ENCODE assay signal across 8 cellular contexts in the genomic region with DNA sequence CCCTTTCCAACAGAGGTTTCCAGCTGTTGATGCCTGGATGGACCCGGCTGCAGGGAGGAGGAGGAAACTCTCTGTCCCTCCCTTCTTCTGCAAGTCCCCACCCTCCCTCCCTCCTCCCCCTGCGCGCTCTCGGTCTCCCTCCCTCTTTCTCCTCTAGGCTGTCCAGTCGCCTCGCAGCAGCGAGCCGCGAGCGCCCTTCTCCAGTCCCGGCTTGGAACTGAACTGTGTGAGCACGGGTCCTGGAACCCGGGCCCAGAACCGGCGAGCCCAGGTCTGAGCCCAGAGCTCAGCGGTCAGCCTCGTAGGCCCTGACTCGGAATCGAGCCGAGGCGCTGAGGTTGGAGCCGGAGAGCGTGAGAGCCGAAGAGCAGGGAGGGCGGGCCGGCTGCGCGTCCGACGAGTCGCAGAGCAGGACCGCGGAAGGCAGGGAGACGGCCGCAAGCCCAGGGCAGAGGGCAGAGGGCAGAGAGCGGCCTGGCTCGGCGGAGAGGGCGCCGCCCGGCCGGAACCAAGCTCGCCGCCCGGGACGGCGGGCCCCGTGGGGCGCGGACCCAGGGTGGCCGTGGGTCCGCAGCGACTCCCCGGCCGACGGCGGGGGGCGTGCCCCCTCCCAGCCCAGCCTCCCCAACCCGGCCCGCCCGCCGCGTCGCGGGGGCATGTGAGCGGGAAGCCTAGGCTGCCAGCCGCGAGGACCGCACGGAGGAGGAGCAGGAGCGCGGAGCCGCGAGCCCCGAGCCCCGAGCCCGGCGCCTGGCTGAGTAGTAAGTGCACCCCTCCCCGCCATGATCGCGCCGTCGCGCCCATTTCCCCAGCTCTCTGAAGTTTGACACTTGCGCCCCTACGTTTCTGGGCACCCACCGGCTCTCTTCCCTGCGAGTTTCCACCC. TPM values are rescaled to one million over a fixed set of nuclear protein-coding genes. Genes with fewer than 3 reads are reported as not detected.
DNase-seq lines count a peak whose midpoint lies in the region; ATAC-seq, FAIRE-seq and TF ChIP-seq lines count a peak whose summit lies in the region.

A gene (plus strand): TSS at position 165 of the 886 bp plus-strand sequence. CDS start 39,801 bp downstream, outside the sequence.

- peaks cover 0 to 6% (median 0%) of the 10 kb centered on the region in 7 donors for H3K9me3 Mint-ChIP-seq in CD4-positive, CD25-positive, alpha-beta regulatory T cell
- H3K9me3 Mint-ChIP-seq in osteocyte (ENCODE audit: unreplicated experiment): no peaks in the 10 kb centered on the region

- H4K20me1 ChIP-seq in GM12878 (ENCODE audit: control insufficient read depth, insufficient read depth): no peaks in the 10 kb centered on the region

- POLR2A ChIA-PET in GM12878 (lab: Charles Lee): interaction anchor here (0.5 to 0.7 kb wide), 2 partner anchors 30 to 162 kb away, joined by 3 to 5 read pairs; no protein-coding TSS in a partner anchor

- WGBS in GM12878 (ENCODE audit: insufficient coverage, insufficient replicate concordance, low lambda C conversion rate, missing lambda C conversion rate): 5% methylated on average over 42 of the region's 88 CpGs

- SMC1A ChIA-PET in GM12878 (lab: Charles Lee; ENCODE audit: uncharacterized antibody, unreplicated experiment): interaction anchor here (0.7 kb wide), 1 partner anchor 62 kb away, joined by 3 read pairs; no protein-coding TSS in a partner anchor

- H3K4me3 Mint-ChIP-seq in CD4-positive, CD25-positive, alpha-beta regulatory T cell: peak within 1 kb of the TSS in 3 of 4 donors; percentile 39 to 75 (median 50)
- peak within 1 kb of the TSS; percentile 98 for H3K4me3 Mint-ChIP-seq in osteocyte (ENCODE audit: unreplicated experiment)

- no peak within 1 kb of the TSS for H3K27ac ChIP-seq in CD4-positive, CD25-positive, alpha-beta regulatory T cell (ENCODE audit: insufficient read depth, low read length, poor library complexity, severe bottlenecking)
- no peak within 1 kb of the TSS for H3K27ac ChIP-seq in GM12878 (ENCODE audit: control insufficient read depth, insufficient read depth)
- H3K27ac ChIP-seq in right atrium auricular region: peak within 1 kb of the TSS; percentile 65 to 81

- H3K27ac Mint-ChIP-seq in CD4-positive, CD25-positive, alpha-beta regulatory T cell: no peak within 1 kb of the TSS
- H3K27ac Mint-ChIP-seq in osteocyte (ENCODE audit: unreplicated experiment): peak within 1 kb of the TSS; percentile 94

- no peak for TF ChIP-seq EP300 in GM12878 (IDR thresholded peaks at IDR 0.05; ENCODE audit: borderline replicate concordance in 1 of 2, control insufficient read depth in 1 of 2, low read depth in 2 of 2, low read length in 2 of 2)

- H3K36me3 ChIP-seq in CD4-positive, CD25-positive, alpha-beta regulatory T cell (ENCODE audit: control insufficient read depth, insufficient read depth, low read length): no peaks in the 10 kb centered on the region
- H3K36me3 ChIP-seq in GM12878 (ENCODE audit: control insufficient read depth in 2 of 2, insufficient read depth in 2 of 2, low read length in 1 of 2) (no peaks in the 10 kb centered on the region), right atrium auricular region (no peaks in the 10 kb centered on the region)

- no peak within 1 kb of the TSS for H2AFZ ChIP-seq in GM12878 (ENCODE audit: control insufficient read depth, low read depth, low read length)

- H3K4me2 ChIP-seq in GM12878 (ENCODE audit: control insufficient read depth, insufficient read depth): no peak within 1 kb of the TSS

- no TSS peak for BruUV-seq in GM12878 (replicated peaks; lab: Mats Ljungman, UMichigan)

- TF ChIP-seq RAD21 in GM12878 (IDR thresholded peaks at IDR 0.05; ENCODE audit: insufficient read depth, low read depth, low read length): no peak

- H3K9ac ChIP-seq in GM12878 (ENCODE audit: control insufficient read depth, insufficient read depth, low read length): no peak within 1 kb of the TSS

- DNase-seq in CD4-positive, CD25-positive, alpha-beta regulatory T cell: peak in 1 of 3 donors; percentile 13
- DNase-seq in HuH-7 (ENCODE audit: low spot score) (peak; percentile 83), RCC 7860 (ENCODE audit: low spot score) (peak; percentile 15), GM12878 (ENCODE audit: low read depth, low spot score) (no peak), right atrium auricular region (ENCODE audit: low spot score) (peak; percentile 88), osteocyte (ENCODE audit: extremely low spot score, unreplicated experiment) (peak; percentile 93), OCI-M2 (lab: John Stamatoyannopoulos, UW; ENCODE audit: unreplicated experiment) (no peak)

- H3K4me1 ChIP-seq in CD4-positive, CD25-positive, alpha-beta regulatory T cell (ENCODE audit: control insufficient read depth, insufficient read depth, low read length, poor library complexity, severe bottlenecking): peaks cover 14% of the 10 kb centered on the region
- H3K4me1 ChIP-seq in GM12878 (ENCODE audit: control insufficient read depth, insufficient read depth, low read length) (no peaks in the 10 kb centered on the region; the same call in 1 of the 2 replicates), right atrium auricular region (peaks cover 0 to 32% of the 10 kb centered on the region in 2 donors)

- CTCF ChIA-PET in GM12878 (lab: Yijun Ruan, JAX): interaction anchor here (0.6 to 0.7 kb wide), 3 partner anchors 13 to 56 kb away, joined by 3 to 4 read pairs (median 4); no protein-coding TSS in a partner anchor

- H3K9me3 ChIP-seq in CD4-positive, CD25-positive, alpha-beta regulatory T cell (ENCODE audit: control insufficient read depth in 2 of 2, low read length in 2 of 2): no peaks in the 10 kb centered on the region
- H3K9me3 ChIP-seq in GM12878 (replicated peaks; ENCODE audit: control insufficient read depth, insufficient read depth, low read length) (no peaks in the 10 kb centered on the region), right atrium auricular region (no peaks in the 10 kb centered on the region)

- RAD21 ChIA-PET in GM12878 (lab: Charles Lee; ENCODE audit: unreplicated experiment): interaction anchor here (1.1 kb wide), 1 partner anchor 12 kb away, joined by 3 read pairs; no protein-coding TSS in a partner anchor

- in situ Hi-C loops in GM12878 (cut with MboI): no loop called here

- TF ChIP-seq CTCF in GM12878 (IDR thresholded peaks at IDR 0.05 in 2 of 3, conservative IDR thresholded peaks at IDR 0.05 in 1 of 3; ENCODE audit: control insufficient read depth in 2 of 3, extremely low read depth in 1 of 3, insufficient read depth in 1 of 3, low read depth in 3 of 3, low read length in 3 of 3): no peak
- TF ChIP-seq CTCF in right atrium auricular region (IDR thresholded peaks at IDR 0.05): peak in 1 of 2 donors; percentile 13
- TF ChIP-seq CTCF in osteocyte (IDR thresholded peaks at IDR 0.05): peak; percentile 30

- ATAC-seq in CD4-positive, CD25-positive, alpha-beta regulatory T cell (ENCODE audit: low read depth in 2 of 2): peak in 1 of 2 donors; percentile 11
- ATAC-seq in GM12878: peak; percentile 38; the same call in 2 of the 3 replicates
- no peak for ATAC-seq in HG02588 (IDR thresholded peaks at IDR 0.05; ENCODE audit: unreplicated experiment)

- H3K79me2 ChIP-seq in GM12878 (ENCODE audit: control insufficient read depth, insufficient read depth, low read length): no peaks in the 10 kb centered on the region

- H3K27me3 ChIP-seq in CD4-positive, CD25-positive, alpha-beta regulatory T cell (ENCODE audit: control insufficient read depth, insufficient read depth, low read length): peaks cover 26% of the 10 kb centered on the region
- H3K27me3 ChIP-seq in GM12878 (replicated peaks in 1 of 2; ENCODE audit: control insufficient read depth in 2 of 2, insufficient read depth in 2 of 2, low read length in 1 of 2): peaks cover 16 to 19% of the 10 kb centered on the region in 2 experiments
- no peaks in the 10 kb centered on the region for H3K27me3 ChIP-seq in right atrium auricular region

- no peak for FAIRE-seq in RCC 7860 (lab: Jason Lieb, UNC)
- FAIRE-seq in GM12878 (lab: Jason Lieb, UNC): no peak

- peaks cover 0 to 25% (median 4%) of the 10 kb centered on the region in 4 donors for H3K4me1 Mint-ChIP-seq in CD4-positive, CD25-positive, alpha-beta regulatory T cell
- peaks cover 28% of the 10 kb centered on the region for H3K4me1 Mint-ChIP-seq in osteocyte (ENCODE audit: unreplicated experiment)

- no peak for TF ChIP-seq POLR2A in GM12878 (IDR thresholded peaks at IDR 0.05; ENCODE audit: low read depth, low read length)

- no peaks in the 10 kb centered on the region for H3K36me3 Mint-ChIP-seq in CD4-positive, CD25-positive, alpha-beta regulatory T cell
- no peaks in the 10 kb centered on the region for H3K36me3 Mint-ChIP-seq in osteocyte (ENCODE audit: unreplicated experiment)

- H3K27me3 Mint-ChIP-seq in CD4-positive, CD25-positive, alpha-beta regulatory T cell: peaks cover 74% of the 10 kb centered on the region
- H3K27me3 Mint-ChIP-seq in osteocyte (ENCODE audit: unreplicated experiment): peaks cover 15% of the 10 kb centered on the region

- no peak within 1 kb of the TSS for H3K4me3 ChIP-seq in CD4-positive, CD25-positive, alpha-beta regulatory T cell (ENCODE audit: low read depth, low read length)
- H3K4me3 ChIP-seq in GM12878 (no peak within 1 kb of the TSS), right atrium auricular region (peak within 1 kb of the TSS; percentile 58 to 74)

- intact Hi-C loops in GM12878 (cut with micrococcal nuclease; ENCODE audit: unreplicated experiment): no loop called here

TF ChIP-seq in GM12878, 131 proteins besides CTCF, POLR2A, EP300 and RAD21 (continues in another document):
- no peak for TF ChIP-seq ETV6 (conservative IDR thresholded peaks at IDR 0.05 in 1 of 2, IDR thresholded peaks at IDR 0.05 in 1 of 2; ENCODE audit: borderline replicate concordance in 1 of 2, low read depth in 1 of 2)

RNA-seq across cellular contexts. Expression of the gene that starts here (rescaled TPM):
- 0.47 TPM for total RNA-seq in CD4-positive, CD25-positive, alpha-beta regulatory T cell
- polyA plus RNA-seq in CD4-positive, CD25-positive, alpha-beta regulatory T cell: not detected
- 0.13 and 0.17 TPM in 2 replicates for total RNA-seq in GM12878 (2013; cell fraction: nucleolus; rRNA removed)
- not detected in 2 replicates for total RNA-seq in GM12878 (2014; rRNA removed)
- total RNA-seq in GM12878 (2014; rRNA removed; fragmentation: Illumina TruSeq; extraction: Trizol): not detected in 2 replicates
- 0.27 and 0.31 TPM in 2 replicates for total RNA-seq in GM12878 (2021)
- not detected for polyA plus RNA-seq in GM12878 (2011; ENCODE audit: low read depth)
- 0.10 and 0.11 TPM in 2 replicates for polyA plus RNA-seq in GM12878 (2011; rRNA removed)
- 0.05 and 0.07 TPM in 2 replicates for polyA plus RNA-seq in GM12878 (2011; cell fraction: cytosol; rRNA removed)
- 0.15 and 0.54 TPM in 2 replicates for polyA plus RNA-seq in GM12878 (2011; cell fraction: nucleus; rRNA removed)
- polyA plus RNA-seq in GM12878 (2012): 0.08 and 0.13 TPM in 2 replicates
- polyA plus RNA-seq in GM12878 (2014; fragmentation: Illumina TruSeq; extraction: Trizol): not detected in 2 replicates
- not detected for polyA plus RNA-seq in GM12878 (2014; fragmentation: Nextera tagmentation; extraction: Ambion mirVana)
- polyA plus RNA-seq in GM12878 (2014; rRNA removed): not detected in 2 replicates
- polyA plus RNA-seq in GM12878 (2016; fragmentation: Nextera tagmentation; extraction: Ambion mirVana): under 1 TPM in 1 of 2 experiments, not detected in 1; 0.04 TPM
- 0.10 and 0.15 TPM in 2 replicates for polyA minus RNA-seq in GM12878 (2011; rRNA and poly(A)+ RNA removed)
- 0.83 and 0.94 TPM in 2 replicates for polyA minus RNA-seq in GM12878 (2011; cell fraction: cytosol; rRNA and poly(A)+ RNA removed)
- polyA minus RNA-seq in GM12878 (2011; cell fraction: nucleus; rRNA and poly(A)+ RNA removed): 0.24 TPM in 1 of 2 replicates, not detected in the other
- 1 to 10 TPM; 7.9 to 8.6 TPM for total RNA-seq in right atrium auricular region
- total RNA-seq in osteocyte: 11.7 and 12.5 TPM in 2 replicates

Comparison
In these comparisons a context has a peak if more than half of its experiments do, and no peak if none do; other contexts are left out.
1. Peak in ATAC-seq in GM12878; RNA of the gene not detected or under 1 TPM.
2. DNase-seq: peak in HuH-7 (single experiment), RCC 7860 (single experiment), right atrium auricular region (single experiment) and osteocyte (single experiment); none in GM12878 (single experiment) and OCI-M2 (single experiment).
3. H3K27ac ChIP-seq: peak in right atrium auricular region (2 of 2); none in CD4-positive, CD25-positive, alpha-beta regulatory T cell (single experiment) and GM12878 (single experiment).
4. H3K4me3 ChIP-seq: peak in right atrium auricular region (2 of 2); none in CD4-positive, CD25-positive, alpha-beta regulatory T cell (single experiment) and GM12878 (single experiment).